18 cellular contexts compared by ENCODE assay signal in the genomic region with DNA sequence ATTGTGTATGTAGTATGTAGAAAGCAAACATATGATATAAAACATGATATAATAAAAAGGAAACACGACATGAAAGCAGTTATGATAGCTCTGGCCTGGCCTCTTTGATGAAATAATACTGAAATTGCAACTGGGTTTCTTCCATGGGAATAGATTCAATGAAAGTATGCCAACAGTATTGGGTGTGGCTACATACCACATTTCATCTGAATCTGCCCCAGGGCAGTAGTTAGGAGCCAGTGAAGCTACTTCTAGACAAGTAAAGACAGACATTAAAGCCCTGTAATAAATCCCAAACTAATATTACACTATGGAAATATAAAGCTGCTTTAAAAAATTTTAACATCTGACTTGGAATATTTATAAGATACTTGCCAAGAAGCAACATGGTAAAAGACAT.
DNase-seq lines count a peak whose midpoint lies in the region; ATAC-seq and TF ChIP-seq lines count a peak whose summit lies in the region.
"Had no signal": no experiment of that assay in that cellular context is flagged by ENCODE, and none has a peak within 500 bp of the region (broad histone marks: within the 10 kb centered on the region; RNA-seq: fewer than 3 reads in every experiment).

No MANE protein-coding gene starts in this region.

- H3K27me3 ChIP-seq in GM23248 (replicated peaks; ENCODE audit: insufficient read depth) = no peaks in the 10 kb centered on the region
- H3K27me3 ChIP-seq in subcutaneous abdominal adipose tissue (ENCODE audit: control insufficient read depth in 5 of 5, insufficient read depth in 4 of 5, low read length in 5 of 5) = no peaks in the 10 kb centered on the region
- H3K27me3 ChIP-seq: transverse colon had no signal

- no peaks in the 10 kb centered on the region for H4K20me1 ChIP-seq in GM23248 (ENCODE audit: insufficient read depth)

- WGBS in GM23248 (ENCODE audit: low coverage in 1 of 2, low lambda C conversion rate in 2 of 2, missing lambda C conversion rate in 2 of 2), 2 experiments = 39 to 42% methylated on average over 1 of the region's 1 CpG

- CTCF ChIA-PET in RWPE1 (lab: Yijun Ruan, JAX) = no interaction called here

- no peaks in the 10 kb centered on the region for H3K9me2 ChIP-seq in GM23248 (ENCODE audit: insufficient read depth)

- no peaks in the 10 kb centered on the region for H3K9me3 ChIP-seq in GM23248 (ENCODE audit: low read depth)
- no peaks in the 10 kb centered on the region for H3K9me3 ChIP-seq in subcutaneous abdominal adipose tissue (ENCODE audit: control insufficient read depth in 5 of 5, low read length in 5 of 5)
- H3K9me3 ChIP-seq: HAP-1, mucosa of descending colon, transverse colon had no signal

- no peaks in the 10 kb centered on the region for H3K79me2 ChIP-seq in GM23248 (ENCODE audit: insufficient read depth)

- H3K27ac ChIP-seq in GM23248 = peak overlapping the region; percentile 46
- no peak overlapping the region for H3K27ac ChIP-seq in RWPE1
- peak overlapping the region; percentile 20 for H3K27ac ChIP-seq in subcutaneous abdominal adipose tissue (ENCODE audit: low read depth, low read length)
- H3K27ac ChIP-seq: transverse colon, WERI-Rb-1 had no signal

- H3K4me3 ChIP-seq in GM23248 (no peak overlapping the region), fibroblast of pulmonary artery (replicated peaks; ENCODE audit: low read depth, low read length) (no peak overlapping the region), subcutaneous abdominal adipose tissue (ENCODE audit: low read depth in 1 of 5, low read length in 5 of 5) (no peak overlapping the region)
- H3K4me3 ChIP-seq: HAP-1, mucosa of descending colon, transverse colon had no signal

- H3K4me2 ChIP-seq in GM23248 (ENCODE audit: unreplicated experiment) = peak overlapping the region; percentile 30

- no peak overlapping the region for H2AFZ ChIP-seq in GM23248

- intact Hi-C loops in posterior cingulate gyrus (cut with DNase I) = no loop called here

- in situ Hi-C loops in GM23248 (cut with MboI) = no loop called here

- peaks cover 16% of the 10 kb centered on the region for H3K4me1 ChIP-seq in GM23248 (ENCODE audit: insufficient read depth)
- H3K4me1 ChIP-seq in subcutaneous abdominal adipose tissue (ENCODE audit: control insufficient read depth in 5 of 5, insufficient read depth in 5 of 5, low read length in 5 of 5) = peaks cover 0 to 9% (median 0%) of the 10 kb centered on the region in 5 donors
- H3K4me1 ChIP-seq: transverse colon had no signal

- H3K9ac ChIP-seq in GM23248 (no peak overlapping the region), subcutaneous abdominal adipose tissue (ENCODE audit: low read length in 5 of 5) (no peak overlapping the region)

- peak; percentile 81 for DNase-seq in GM23248
- DNase-seq in RWPE1 (ENCODE audit: low spot score) = peak; percentile 42
- peak; percentile 11 for DNase-seq in fibroblast of pulmonary artery (ENCODE audit: low read depth)
- DNase-seq in posterior cingulate gyrus = no peak
- DNase-seq in activated CD8-positive, alpha-beta memory T cell treated with anti-CD3 and anti-CD28 coated beads for 24 hours = no peak
- no peak for DNase-seq in activated T-cell treated with anti-CD3 and anti-CD28 coated beads, Interleukin-2, amount 50 U/mL, for 1 hour
- DNase-seq: activated CD8-positive, alpha-beta T cell treated with anti-CD3 and anti-CD28 coated beads, Interleukin-2, amount 10 ng/mL, durations not matched to agents 7 days and 5 days; activated gamma-delta T cell; glutamatergic neuron; mucosa of descending colon; NCI-H1436; NCI-H345; nucleus accumbens; transverse colon; WERI-Rb-1 had no signal

- H3K36me3 ChIP-seq in GM23248 (ENCODE audit: low read depth) (peaks cover 52% of the 10 kb centered on the region), subcutaneous abdominal adipose tissue (ENCODE audit: control insufficient read depth in 5 of 5, insufficient read depth in 5 of 5, low read length in 5 of 5) (peaks cover 20 to 79% (median 46%) of the 10 kb centered on the region in 5 donors)

- ATAC-seq in GM21360 (IDR thresholded peaks at IDR 0.05; ENCODE audit: unreplicated experiment) = no peak
- ATAC-seq: activated CD8-positive, alpha-beta T cell treated with anti-CD3 and anti-CD28 coated beads, Interleukin-2, amount 10 ng/mL, durations not matched to agents 7 days and 5 days; mucosa of descending colon had no signal

- no peaks in the 10 kb centered on the region for H3F3A ChIP-seq in GM23248 (ENCODE audit: insufficient read depth)

- TF ChIP-seq CTCF in RWPE1 (conservative IDR thresholded peaks at IDR 0.05; ENCODE audit: low read depth) = no peak
- TF ChIP-seq CTCF in fibroblast of pulmonary artery (IDR thresholded peaks at IDR 0.05; ENCODE audit: low read length, missing control alignments) = no peak

- POLR2A ChIA-PET in RWPE1 (lab: Yijun Ruan, JAX; ENCODE audit: low non-redundant PET) = interaction anchor here (0.7 kb wide), 1 partner anchor 69 kb away, joined by 4 read pairs; no protein-coding TSS in a partner anchor

Comparison
In these comparisons a context has a peak if more than half of its experiments do, and no peak if none do; other contexts are left out.
1. DNase-seq: peak in GM23248 (single experiment), RWPE1 (single experiment) and fibroblast of pulmonary artery (single experiment); none in posterior cingulate gyrus (0 of 10), activated CD8-positive, alpha-beta memory T cell treated with anti-CD3 and anti-CD28 coated beads for 24 hours (single experiment) and activated T-cell treated with anti-CD3 and anti-CD28 coated beads, Interleukin-2, amount 50 U/mL, for 1 hour (single experiment).